8 cellular contexts compared by ENCODE assay signal in the genomic region with DNA sequence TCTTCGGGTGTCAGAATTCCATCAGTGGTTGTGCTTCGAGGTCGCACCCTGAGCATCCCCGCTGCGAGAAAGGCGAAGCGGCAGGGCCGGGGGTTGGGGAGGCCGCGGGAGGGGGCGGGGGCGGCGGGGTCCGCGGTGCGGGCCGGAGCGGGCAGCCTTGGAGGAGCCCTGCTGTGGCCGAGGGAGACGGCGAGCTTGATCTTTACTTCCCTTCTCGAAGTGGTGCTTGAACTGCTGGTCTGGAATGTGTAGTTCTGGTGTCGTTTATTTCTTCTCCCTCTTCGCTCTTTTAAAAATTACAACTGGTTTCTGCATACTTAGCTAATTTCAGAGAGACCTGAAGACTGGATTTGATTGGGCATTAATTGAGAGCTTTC. TPM values are rescaled to one million over a fixed set of nuclear protein-coding genes. Genes with fewer than 3 reads are reported as not detected.
DNase-seq lines count a peak whose midpoint lies in the region; ATAC-seq, FAIRE-seq and TF ChIP-seq lines count a peak whose summit lies in the region.

No MANE protein-coding gene starts in this region.

- no peaks in the 10 kb centered on the region for H3K27me3 ChIP-seq in CD4-positive, alpha-beta T cell (ENCODE audit: control insufficient read depth, insufficient read depth, low read length)
- H3K27me3 ChIP-seq in MM.1S (replicated peaks; ENCODE audit: insufficient read depth, low read length): no peaks in the 10 kb centered on the region
- no peaks in the 10 kb centered on the region for H3K27me3 ChIP-seq in body of pancreas
- no peaks in the 10 kb centered on the region for H3K27me3 ChIP-seq in suprapubic skin

- peak overlapping the region; percentile 67 for H3K4me3 ChIP-seq in MM.1S (ENCODE audit: low read length)
- peak overlapping the region; percentile 20 to 59 for H3K4me3 ChIP-seq in body of pancreas
- peak overlapping the region; percentile 67 for H3K4me3 ChIP-seq in kidney (ENCODE audit: low read length in 2 of 2)
- peak overlapping the region; percentile 70 for H3K4me3 ChIP-seq in suprapubic skin

- peak overlapping the region; percentile 66; the same call in 1 of the 2 replicates for H3K4me2 ChIP-seq in MM.1S (ENCODE audit: low read depth, low read length)

- no peak for DNase-seq in CD4-positive, alpha-beta T cell
- DNase-seq in MM.1S (peak; percentile 8), body of pancreas (peak in 3 of 4 donors; percentile 23 to 25 (median 24)), kidney (peak; percentile 71), suprapubic skin (ENCODE audit: low spot score in 2 of 2) (peak in 1 of 2 donors; percentile 62), mucosa of gallbladder (ENCODE audit: low spot score) (no peak)

- CTCF ChIA-PET in CD4-positive, alpha-beta T cell (lab: Charles Lee): interaction anchor here (0.7 to 1.4 kb wide), 6 partner anchors 61 to 173 kb away, joined by 3 to 5 read pairs (median 3); a partner anchor contains a TSS

- ATAC-seq in CD4-positive, alpha-beta T cell (ENCODE audit: poor library complexity): no peak
- ATAC-seq in body of pancreas (no peak), HG02840 (IDR thresholded peaks at IDR 0.05; ENCODE audit: low FRiP score, unreplicated experiment) (no peak), GM18907 (IDR thresholded peaks at IDR 0.05; ENCODE audit: unreplicated experiment) (no peak)

- peaks cover 8% of the 10 kb centered on the region; the same call in 1 of the 2 replicates for H3F3A ChIP-seq in MM.1S (ENCODE audit: insufficient read depth, low read length)

- FAIRE-seq in kidney (lab: Jason Lieb, UNC): no peak

- no peaks in the 10 kb centered on the region for H3K9me3 ChIP-seq in CD4-positive, alpha-beta T cell (ENCODE audit: control insufficient read depth, low read length)
- H3K9me3 ChIP-seq in MM.1S (replicated peaks; ENCODE audit: insufficient read depth, low read length) (no peaks in the 10 kb centered on the region), body of pancreas (no peaks in the 10 kb centered on the region), kidney (ENCODE audit: control insufficient read depth in 1 of 2, low read length in 2 of 2) (no peaks in the 10 kb centered on the region), suprapubic skin (no peaks in the 10 kb centered on the region)

- H3K9ac ChIP-seq in MM.1S (ENCODE audit: low read length): peak overlapping the region; percentile 43; the same call in 1 of the 2 replicates
- H3K9ac ChIP-seq in kidney (ENCODE audit: low read length in 2 of 2): peak overlapping the region; percentile 11 to 66

- peak overlapping the region; percentile 66 for H3K27ac Mint-ChIP-seq in CD4-positive, alpha-beta T cell

- no peaks in the 10 kb centered on the region for H3K9me2 ChIP-seq in MM.1S (replicated peaks; ENCODE audit: insufficient read depth, low read length)

- H3K4me1 Mint-ChIP-seq in CD4-positive, alpha-beta T cell (ENCODE audit: low read depth): peaks cover 27% of the 10 kb centered on the region

- H3K4me1 ChIP-seq in MM.1S (ENCODE audit: low read length) (peaks cover 14% of the 10 kb centered on the region), body of pancreas (peaks cover 29% of the 10 kb centered on the region), kidney (ENCODE audit: control insufficient read depth in 1 of 2, insufficient read depth in 1 of 2, low read depth in 1 of 2, low read length in 2 of 2) (peaks cover 5 to 11% of the 10 kb centered on the region in 2 donors), suprapubic skin (peaks cover 45% of the 10 kb centered on the region)

- peak overlapping the region; percentile 89 for H3K4me3 Mint-ChIP-seq in CD4-positive, alpha-beta T cell

- peaks cover 18% of the 10 kb centered on the region for H3K36me3 Mint-ChIP-seq in CD4-positive, alpha-beta T cell (ENCODE audit: low read depth)

- TF ChIP-seq POLR2A in body of pancreas (IDR thresholded peaks at IDR 0.05): no peak
- no peak for TF ChIP-seq POLR2A in suprapubic skin (IDR thresholded peaks at IDR 0.05)

- H3K9me3 Mint-ChIP-seq in CD4-positive, alpha-beta T cell: no peaks in the 10 kb centered on the region

- H3K36me3 ChIP-seq in MM.1S (replicated peaks; ENCODE audit: insufficient read depth, low read length) (no peaks in the 10 kb centered on the region), body of pancreas (replicated peaks in 1 of 2; ENCODE audit: insufficient read depth in 1 of 2, low read depth in 2 of 2) (no peaks in the 10 kb centered on the region), kidney (ENCODE audit: control insufficient read depth in 1 of 2, insufficient read depth in 2 of 2, low read length in 2 of 2) (no peaks in the 10 kb centered on the region), suprapubic skin (no peaks in the 10 kb centered on the region)

- peak overlapping the region; percentile 82; the same call in 1 of the 2 replicates for H2AFZ ChIP-seq in MM.1S (ENCODE audit: low read length)

- no peak overlapping the region for H3K27ac ChIP-seq in CD4-positive, alpha-beta T cell (ENCODE audit: low read depth, low read length)
- no peak overlapping the region for H3K27ac ChIP-seq in MM.1S (ENCODE audit: low read length)
- H3K27ac ChIP-seq in body of pancreas: peak overlapping the region; percentile 65 to 91 (median 87)
- peak overlapping the region; percentile 63 to 91 for H3K27ac ChIP-seq in kidney (ENCODE audit: low read depth in 2 of 2, low read length in 2 of 2)
- H3K27ac ChIP-seq in suprapubic skin: peak overlapping the region; percentile 91

- 2 to 6% methylated on average over 5 to 24 of the region's 24 CpGs for WGBS in body of pancreas, 2 donors
- WGBS in suprapubic skin: under 1% methylated on average over 6 of the region's 24 CpGs

- H3K27me3 Mint-ChIP-seq in CD4-positive, alpha-beta T cell: no peaks in the 10 kb centered on the region

- H4K20me1 ChIP-seq in MM.1S (ENCODE audit: insufficient read depth, low read length): no peaks in the 10 kb centered on the region

- intact Hi-C loops in CD4-positive, alpha-beta T cell (cut with DNase I, micrococcal nuclease): loop anchor here in 1 of 2 experiments (10.0 kb wide), 1 partner anchor 844 kb away; a partner anchor contains a TSS
- intact Hi-C loops in body of pancreas (cut with DNase I): no loop called here
- intact Hi-C loops in kidney (cut with DNase I): no loop called here

- TF ChIP-seq EP300 in suprapubic skin (IDR thresholded peaks at IDR 0.05): no peak

- POLR2A ChIA-PET in CD4-positive, alpha-beta T cell (lab: Charles Lee): interaction anchor here (1.0 to 3.6 kb wide), 4 partner anchors 61 to 217 kb away, joined by 3 to 83 read pairs (median 3); a partner anchor contains a TSS

- no peak for TF ChIP-seq CTCF in CD4-positive, alpha-beta T cell (IDR thresholded peaks at IDR 0.05)
- TF ChIP-seq CTCF in MM.1S (IDR thresholded peaks at IDR 0.05; ENCODE audit: low read length) (no peak), body of pancreas (IDR thresholded peaks at IDR 0.05) (no peak), kidney (IDR thresholded peaks at IDR 0.05; ENCODE audit: borderline replicate concordance, extremely low read depth, insufficient read depth) (no peak), suprapubic skin (IDR thresholded peaks at IDR 0.05) (no peak)

- H3K79me2 ChIP-seq in MM.1S (ENCODE audit: low read length): peaks cover 13% of the 10 kb centered on the region

RNA-seq across cellular contexts. Expression of a gene that starts 1.1 kb away (rescaled TPM):
- 10 to 100 TPM; 28.8 to 29.5 TPM for total RNA-seq in CD4-positive, alpha-beta T cell
- total RNA-seq in body of pancreas (100 to 1,000 TPM; 157 to 177 TPM), kidney (502 TPM), suprapubic skin (100 to 1,000 TPM; 150 to 237 (median 174) TPM), mucosa of gallbladder (502 TPM)
- polyA plus RNA-seq in kidney (ENCODE audit: insufficient read depth, low read depth, low replicate concordance): 338 TPM

Comparison
In these comparisons a context has a peak if more than half of its experiments do, and no peak if none do; other contexts are left out.
1. DNase-seq: peak in MM.1S (single experiment), body of pancreas (3 of 4) and kidney (single experiment); none in CD4-positive, alpha-beta T cell (0 of 10) and mucosa of gallbladder (single experiment).
2. H3K27ac ChIP-seq: peak in body of pancreas (4 of 4), kidney (2 of 2) and suprapubic skin (single experiment); none in CD4-positive, alpha-beta T cell (single experiment) and MM.1S (single experiment).
3. RNA of a gene that starts 1.1 kb away (total RNA-seq): 502 TPM in kidney (single experiment), 502 TPM in mucosa of gallbladder (single experiment), 150 to 237 TPM in suprapubic skin and 157 to 177 TPM in body of pancreas; 28.8 to 29.5 TPM in CD4-positive, alpha-beta T cell; every median in the first group is over 4 times any median in the second.
4. Peak in every context shown above with its lines, with median percentiles within 50 percentile points of each other: H3K4me3 ChIP-seq.